ENCODE assay signal across 8 cellular contexts in the genomic region with DNA sequence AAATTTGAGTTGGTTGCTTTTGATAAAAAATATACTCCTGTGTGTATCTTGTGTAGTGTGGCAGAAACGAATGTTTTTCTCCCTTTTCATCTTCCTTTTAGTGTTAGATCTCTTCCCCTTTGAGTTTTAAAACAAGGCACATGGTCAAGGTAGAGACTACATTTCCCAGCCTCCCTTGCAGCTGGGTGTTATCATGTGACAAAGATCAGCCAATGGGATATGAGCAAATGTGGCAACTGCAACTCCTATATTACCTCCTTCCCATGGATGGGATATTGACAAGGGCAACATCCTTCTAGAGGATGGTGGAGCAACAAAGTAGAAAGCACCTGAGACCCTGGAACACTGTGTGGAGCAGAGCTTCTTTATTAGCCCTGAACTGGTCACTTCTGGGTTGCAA. TPM values are rescaled to one million over a fixed set of nuclear protein-coding genes. Genes with fewer than 3 reads are reported as not detected.
DNase-seq lines count a peak whose midpoint lies in the region; ATAC-seq and TF ChIP-seq lines count a peak whose summit lies in the region.

No MANE protein-coding gene starts in this region.

- DNase-seq in NOMO-1 treated with DMSO at 0.1 percent for 48 hours (lab: John Stamatoyannopoulos, UW; ENCODE audit: unreplicated experiment) = peak; percentile 45
- DNase-seq in NOMO-1 treated with dmso at 0.1 percent for 144 hours (lab: John Stamatoyannopoulos, UW; ENCODE audit: unreplicated experiment) = no peak
- peak; percentile 84 for DNase-seq in NAMALWA (ENCODE audit: low spot score)
- peak; percentile 2 for DNase-seq in astrocyte of the hippocampus (ENCODE audit: low read depth, low spot score)
- peak; percentile 19 for DNase-seq in pons (ENCODE audit: low spot score)
- DNase-seq in right atrium auricular region (ENCODE audit: low spot score) = no peak

- H3K4me3 ChIP-seq in right atrium auricular region = no peak overlapping the region

- no peak for ATAC-seq in GM21619 (IDR thresholded peaks at IDR 0.05; ENCODE audit: unreplicated experiment)
- ATAC-seq in HG03025 (IDR thresholded peaks at IDR 0.05; ENCODE audit: low FRiP score, unreplicated experiment) = no peak

- no peaks in the 10 kb centered on the region for H3K36me3 ChIP-seq in right atrium auricular region

- no peaks in the 10 kb centered on the region for H3K27me3 ChIP-seq in right atrium auricular region

- peaks cover 0 to 6% of the 10 kb centered on the region in 2 donors for H3K9me3 ChIP-seq in right atrium auricular region

- TF ChIP-seq CTCF in right atrium auricular region (IDR thresholded peaks at IDR 0.05) = no peak

- no peak overlapping the region for H3K27ac ChIP-seq in right atrium auricular region

- no peaks in the 10 kb centered on the region for H3K4me1 ChIP-seq in right atrium auricular region

RNA-seq across cellular contexts. Expression of gene ADGRE3, which starts 42.4 kb away (rescaled TPM):
- total RNA-seq in right atrium auricular region = not detected

RNA-seq across cellular contexts. Expression of gene CLEC17A, which starts 49.4 kb away (rescaled TPM):
- total RNA-seq in right atrium auricular region = not detected

RNA-seq across cellular contexts. Expression of gene ZNF333, which starts 57.6 kb away (rescaled TPM):
- 10 to 100 TPM; 12.5 to 15.4 TPM for total RNA-seq in right atrium auricular region

Comparison
In these comparisons a context has a peak if more than half of its experiments do, and no peak if none do; other contexts are left out.
1. DNase-seq: peak in NOMO-1 treated with DMSO at 0.1 percent for 48 hours (single experiment), NAMALWA (single experiment), astrocyte of the hippocampus (single experiment) and pons (single experiment); none in NOMO-1 treated with dmso at 0.1 percent for 144 hours (single experiment) and right atrium auricular region (single experiment).